In genomic region chr12:122096014-122096413, GRCh38 we compare ENCODE assay signal across 7 cellular contexts. TPM values are rescaled to one million over a fixed set of nuclear protein-coding genes. Genes with fewer than 3 reads are reported as not detected.
DNase-seq lines count a peak whose midpoint lies in the region; ATAC-seq and TF ChIP-seq lines count a peak whose summit lies in the region.

No MANE protein-coding gene starts in this region.

- peak overlapping the region; percentile 66; the same call in 1 of the 2 replicates for H2AK5ac ChIP-seq in IMR-90 (ENCODE audit: low read depth, low read length)
- no peak overlapping the region for H2AK5ac ChIP-seq in mesenchymal stem cell (ENCODE audit: low read length, severe bottlenecking)

- intact Hi-C loops in IMR-90 (cut with micrococcal nuclease): no loop called here
- intact Hi-C loops in adrenal gland (cut with DNase I): no loop called here

- H2BK5ac ChIP-seq in IMR-90 (ENCODE audit: low read depth, low read length, poor library complexity, severe bottlenecking): no peak overlapping the region
- H2BK5ac ChIP-seq in mesenchymal stem cell (ENCODE audit: low read depth, low read length, poor library complexity, severe bottlenecking): peak overlapping the region; percentile 71

- TF ChIP-seq CTCF in IMR-90 (conservative IDR thresholded peaks at IDR 0.05; ENCODE audit: low read depth, low read length) (no peak), adrenal gland (IDR thresholded peaks at IDR 0.05) (no peak)

- H3K4me1 ChIP-seq in IMR-90 (ENCODE audit: control insufficient read depth, insufficient read depth, low read length) (peaks cover 47% of the 10 kb centered on the region), adrenal gland (replicated peaks in 1 of 2) (peaks cover 60 to 73% of the 10 kb centered on the region in 2 donors), mesenchymal stem cell (ENCODE audit: control insufficient read depth, insufficient read depth, low read depth, low read length) (peaks cover 58% of the 10 kb centered on the region)

- H3K4ac ChIP-seq in IMR-90 (ENCODE audit: low read depth, low read length) (peak overlapping the region; percentile 69; the same call in 1 of the 2 replicates), mesenchymal stem cell (ENCODE audit: low read depth in 1 of 2, low read length in 2 of 2) (no peak overlapping the region)

- dilution Hi-C loops in IMR-90 (cut with HindIII; ENCODE audit: low sequenced_read_pairs, unreplicated experiment): no loop called here

- H3K4me3 ChIP-seq in IMR-90 (ENCODE audit: insufficient read depth, low read depth, low read length): no peak overlapping the region
- H3K4me3 ChIP-seq in adrenal gland: no peak overlapping the region
- H3K4me3 ChIP-seq in mesenchymal stem cell (ENCODE audit: insufficient read depth in 1 of 2, low read depth in 1 of 2, low read length in 2 of 2): no peak overlapping the region

- peaks cover 76% of the 10 kb centered on the region for H4K20me1 ChIP-seq in IMR-90 (ENCODE audit: insufficient read depth, low read length)

- H2BK12ac ChIP-seq in mesenchymal stem cell (ENCODE audit: low read length in 2 of 2): no peak overlapping the region

- peaks cover 58% of the 10 kb centered on the region for H3K9me1 ChIP-seq in IMR-90 (ENCODE audit: insufficient read depth, low read length)

- no peak overlapping the region for H3K9ac ChIP-seq in IMR-90 (ENCODE audit: low read depth, low read length)
- no peak overlapping the region for H3K9ac ChIP-seq in mesenchymal stem cell (ENCODE audit: low read length)

- no peak for TF ChIP-seq RAD21 in IMR-90 (IDR thresholded peaks at IDR 0.05; ENCODE audit: low read length)

- POLR2A ChIA-PET in IMR-90 (lab: Charles Lee; ENCODE audit: unreplicated experiment): no interaction called here

- no CpG with 5 or more reads among the region's 9 CpGs for WGBS in IMR-90 (ENCODE audit: extremely low coverage in 2 of 2, insufficient read length in 1 of 2), 2 experiments
- WGBS in adrenal gland, 4 donors: 75 to 86% (median 80%) methylated on average over 8 to 9 of the region's 9 CpGs
- WGBS in mesenchymal stem cell: 83% methylated on average over 9 of the region's 9 CpGs

- H2BK15ac ChIP-seq in IMR-90 (ENCODE audit: low read depth, low read length) (no peak overlapping the region), mesenchymal stem cell (ENCODE audit: low read depth, poor library complexity, severe bottlenecking) (no peak overlapping the region)

- no peak overlapping the region for H2AK9ac ChIP-seq in IMR-90 (replicated peaks; ENCODE audit: low read depth, low read length, poor library complexity)

- H3K27ac ChIP-seq in IMR-90 (ENCODE audit: insufficient read depth, low read length) (no peak overlapping the region), adrenal gland (peak overlapping the region; percentile 34 to 94 (median 80)), mesenchymal stem cell (ENCODE audit: low read length, poor library complexity, severe bottlenecking) (peak overlapping the region; percentile 95), substantia nigra (ENCODE audit: low read depth, low read length, poor library complexity, severe bottlenecking) (peak overlapping the region; percentile 41)

- no peak for TF ChIP-seq POLR2A in IMR-90 (IDR thresholded peaks at IDR 0.05; ENCODE audit: low read depth, low read length)
- TF ChIP-seq POLR2A in adrenal gland (IDR thresholded peaks at IDR 0.05): no peak

- H3K79me1 ChIP-seq in IMR-90 (ENCODE audit: low read depth in 1 of 2, low read length in 2 of 2) (peaks cover 55 to 87% of the 10 kb centered on the region in 2 experiments), mesenchymal stem cell (replicated peaks; ENCODE audit: low read length, poor library complexity, severe bottlenecking) (peaks cover 11% of the 10 kb centered on the region)

- no peak overlapping the region for H2AFZ ChIP-seq in IMR-90 (replicated peaks; ENCODE audit: low read length, poor library complexity)
- no peak overlapping the region for H2AFZ ChIP-seq in mesenchymal stem cell (ENCODE audit: low read depth, low read length)

- H4K91ac ChIP-seq in IMR-90 (ENCODE audit: insufficient read depth, low read depth, low read length) (0 out of 2 replicates have a peak overlapping the region, but pooled peaks have one; percentile 72), mesenchymal stem cell (ENCODE audit: low read length) (no peak overlapping the region)

- H2BK120ac ChIP-seq in IMR-90 (ENCODE audit: low read depth, low read length) (0 out of 2 replicates have a peak overlapping the region, but pooled peaks have one; percentile 62), mesenchymal stem cell (ENCODE audit: low read depth, low read length) (no peak overlapping the region)

- H4K8ac ChIP-seq in IMR-90 (ENCODE audit: low read depth in 2 of 2, low read length in 2 of 2) (peak overlapping the region in 1 of 2 experiments; percentile 66; a peak in 2 of 4 replicates), mesenchymal stem cell (ENCODE audit: low read length) (no peak overlapping the region)

- no peak for DNase-seq in IMR-90
- peak in 1 of 7 donors; percentile 12 for DNase-seq in adrenal gland
- no peak for DNase-seq in mesenchymal stem cell
- DNase-seq in substantia nigra (lab: John Stamatoyannopoulos, UW): no peak
- no peak for DNase-seq in SHP77 (lab: John Stamatoyannopoulos, UW)
- DNase-seq in activated gamma-delta T cell (lab: John Stamatoyannopoulos, UW): no peak

- H3K56ac ChIP-seq in IMR-90 (ENCODE audit: extremely low read depth, insufficient read depth, low read length): no peak overlapping the region

- H3K23ac ChIP-seq in IMR-90 (ENCODE audit: low read depth, low read length) (no peak overlapping the region), mesenchymal stem cell (ENCODE audit: low read length in 2 of 2) (no peak overlapping the region)

- ATAC-seq in IMR-90 (ENCODE audit: low read depth): no peak
- no peak for ATAC-seq in HG02981 (IDR thresholded peaks at IDR 0.05; ENCODE audit: unreplicated experiment)

- H3K36me3 ChIP-seq in IMR-90 (ENCODE audit: control insufficient read depth, insufficient read depth, low read length) (no peaks in the 10 kb centered on the region), adrenal gland (replicated peaks in 1 of 2) (no peaks in the 10 kb centered on the region), mesenchymal stem cell (ENCODE audit: control insufficient read depth in 1 of 2, insufficient read depth in 2 of 2, low read depth in 1 of 2, low read length in 2 of 2) (no peaks in the 10 kb centered on the region)

- in situ Hi-C loops in IMR-90 (cut with MboI; ENCODE audit: low sequenced_read_pairs): no loop called here

- H3K9me3 ChIP-seq in IMR-90 (ENCODE audit: control insufficient read depth, insufficient read depth, low read length): no peaks in the 10 kb centered on the region
- H3K9me3 ChIP-seq in adrenal gland (replicated peaks in 1 of 3): no peaks in the 10 kb centered on the region
- H3K9me3 ChIP-seq in mesenchymal stem cell (ENCODE audit: control insufficient read depth, low read length): no peaks in the 10 kb centered on the region

- BruUV-seq in IMR-90 (replicated peaks; lab: Mats Ljungman, UMichigan): no TSS peak

- H3K14ac ChIP-seq in IMR-90 (replicated peaks; ENCODE audit: low read depth, low read length): no peak overlapping the region
- no peak overlapping the region for H3K14ac ChIP-seq in mesenchymal stem cell (ENCODE audit: low read length in 2 of 2)

- CTCF ChIA-PET in IMR-90 (lab: Yijun Ruan, JAX): no interaction called here

- H3K18ac ChIP-seq in IMR-90 (ENCODE audit: low read depth, low read length) (no peak overlapping the region), mesenchymal stem cell (ENCODE audit: low read depth in 1 of 2, low read length in 2 of 2) (no peak overlapping the region)

- no peak overlapping the region for H2BK20ac ChIP-seq in IMR-90 (ENCODE audit: low read depth, low read length)

- H3K4me2 ChIP-seq in IMR-90 (ENCODE audit: low read depth, low read length) (no peak overlapping the region), mesenchymal stem cell (ENCODE audit: low read length, poor library complexity, severe bottlenecking) (peak overlapping the region; percentile 57)

- H3K27me3 ChIP-seq in IMR-90 (ENCODE audit: control insufficient read depth, insufficient read depth, low read length) (no peaks in the 10 kb centered on the region), adrenal gland (no peaks in the 10 kb centered on the region), mesenchymal stem cell (ENCODE audit: control insufficient read depth in 1 of 2, insufficient read depth in 1 of 2, low read length in 2 of 2) (no peaks in the 10 kb centered on the region)

- H4K5ac ChIP-seq in IMR-90 (ENCODE audit: low read depth, low read length): no peak overlapping the region

TF ChIP-seq in IMR-90, 13 proteins besides CTCF, POLR2A, EP300 and RAD21 (continues in another document):
- no peak for TF ChIP-seq RCOR1 (IDR thresholded peaks at IDR 0.05; ENCODE audit: insufficient replicate concordance, low read length)
- no peak for TF ChIP-seq BHLHE40 (IDR thresholded peaks at IDR 0.05; ENCODE audit: low read depth, low read length)
- no peak for TF ChIP-seq MXI1 (IDR thresholded peaks at IDR 0.05; ENCODE audit: borderline replicate concordance, low read depth, low read length)
- TF ChIP-seq CHD1 (IDR thresholded peaks at IDR 0.05; ENCODE audit: low read depth, low read length): no peak
- no peak for TF ChIP-seq MAFK (IDR thresholded peaks at IDR 0.05; ENCODE audit: low read depth, low read length)
- TF ChIP-seq, protein P1, sequence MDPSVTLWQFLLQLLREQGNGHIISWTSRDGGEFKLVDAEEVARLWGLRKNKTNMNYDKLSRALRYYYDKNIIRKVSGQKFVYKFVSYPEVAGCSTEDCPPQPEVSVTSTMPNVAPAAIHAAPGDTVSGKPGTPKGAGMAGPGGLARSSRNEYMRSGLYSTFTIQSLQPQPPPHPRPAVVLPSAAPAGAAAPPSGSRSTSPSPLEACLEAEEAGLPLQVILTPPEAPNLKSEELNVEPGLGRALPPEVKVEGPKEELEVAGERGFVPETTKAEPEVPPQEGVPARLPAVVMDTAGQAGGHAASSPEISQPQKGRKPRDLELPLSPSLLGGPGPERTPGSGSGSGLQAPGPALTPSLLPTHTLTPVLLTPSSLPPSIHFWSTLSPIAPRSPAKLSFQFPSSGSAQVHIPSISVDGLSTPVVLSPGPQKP (IDR thresholded peaks at IDR 0.05; ENCODE audit: borderline replicate concordance, low read depth, low read length): no peak
- TF ChIP-seq NFE2L2 (IDR thresholded peaks at IDR 0.05; ENCODE audit: low read depth, low read length): no peak
- no peak for TF ChIP-seq CEBPB (IDR thresholded peaks at IDR 0.05; ENCODE audit: low read depth, low read length)
- TF ChIP-seq SMC3 (IDR thresholded peaks at IDR 0.05; ENCODE audit: low read depth, low read length): no peak
- no peak for TF ChIP-seq MAZ (IDR thresholded peaks at IDR 0.05; ENCODE audit: borderline replicate concordance, low read depth, low read length)
- TF ChIP-seq FOS (IDR thresholded peaks at IDR 0.05; ENCODE audit: low read depth, low read length): no peak

RNA-seq across cellular contexts. Expression of gene MLXIP, which starts 17.5 kb away (rescaled TPM):
- total RNA-seq in IMR-90 (2012; rRNA removed) (2.7 and 3.1 TPM in 2 replicates), adrenal gland (10 to 100 TPM; 29.5 to 79.1 (median 42.3) TPM)
- polyA plus RNA-seq in IMR-90 (2012; rRNA removed) (9.5 and 10.8 TPM in 2 replicates), adrenal gland (10 to 100 TPM; 29.1 to 98.1 (median 29.3) TPM)
- 5.9 and 8.8 TPM in 2 replicates for polyA plus RNA-seq in IMR-90 (2012; cell fraction: cytosol; rRNA removed)
- 29.1 and 35.2 TPM in 2 replicates for polyA plus RNA-seq in IMR-90 (2012; cell fraction: nucleus; rRNA removed; ENCODE audit: low replicate concordance)
- 61.2 TPM for polyA plus RNA-seq in mesenchymal stem cell (2013, experiment 1 of 2)
- polyA plus RNA-seq in mesenchymal stem cell (2013, experiment 2 of 2): 58.9 TPM
